ENCODE assay signal across 1 cellular context in genomic region chr5:132557425-132557805, GRCh38.
TF ChIP-seq lines count a peak whose summit lies in the region.

No MANE protein-coding gene starts in this region.

TF ChIP-seq in K562, 482 proteins besides CTCF, POLR2A, EP300 and RAD21 (continued from another document):
- TF ChIP-seq UBTF (IDR thresholded peaks at IDR 0.05; ENCODE audit: borderline replicate concordance in 1 of 2, low read depth in 2 of 2, low read length in 2 of 2) (peak in 1 of 2 experiments; percentile 64; a peak in 1 of 4 replicates), ZKSCAN8 (CRISPR knock-in tag; IDR thresholded peaks at IDR 0.05) (peak; percentile 96), CTBP1 (IDR thresholded peaks at IDR 0.05; ENCODE audit: borderline replicate concordance) (peak; percentile 68), POLR2H (tag; IDR thresholded peaks at IDR 0.05; ENCODE audit: low read depth) (0 out of 2 replicates have a peak, but pooled peaks have one; percentile 7), GTF3C2 (IDR thresholded peaks at IDR 0.05; ENCODE audit: borderline replicate concordance, extremely low read depth, insufficient read length) (no peak)
TF ChIP-seq in K562: peak in this region for 15.
